10 cellular contexts compared by ENCODE assay signal in the genomic region with DNA sequence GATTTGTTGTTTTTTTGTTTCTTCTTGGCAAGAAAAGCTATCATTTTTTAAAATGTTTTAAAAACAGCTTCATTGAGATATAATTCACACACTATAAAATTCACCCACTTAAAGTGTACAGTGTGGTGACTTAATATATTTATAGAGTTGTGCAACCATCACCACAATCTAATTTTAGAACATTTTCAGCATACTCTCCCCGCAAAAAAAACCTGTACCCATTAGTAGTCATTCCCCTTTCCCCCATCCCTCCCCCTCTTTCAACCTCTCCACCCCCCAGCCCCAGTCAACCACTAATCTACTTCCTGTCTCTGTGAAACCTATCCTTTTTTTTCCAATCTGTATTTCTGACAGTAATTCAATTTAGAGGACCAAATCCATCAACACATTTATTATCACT. TPM values are rescaled to one million over a fixed set of nuclear protein-coding genes. Genes with fewer than 3 reads are reported as not detected.
DNase-seq lines count a peak whose midpoint lies in the region; ATAC-seq and TF ChIP-seq lines count a peak whose summit lies in the region.
"Had no signal": no experiment of that assay in that cellular context is flagged by ENCODE, and none has a peak within 500 bp of the region (broad histone marks: within the 10 kb centered on the region; RNA-seq: fewer than 3 reads in every experiment).

No MANE protein-coding gene starts in this region.

- TF ChIP-seq CTCF in fibroblast of lung (conservative IDR thresholded peaks at IDR 0.05 in 1 of 2, IDR thresholded peaks at IDR 0.05 in 1 of 2; ENCODE audit: low read depth in 1 of 2, low read length in 2 of 2), result no peak

- no peaks in the 10 kb centered on the region for H4K20me1 ChIP-seq in fibroblast of lung (ENCODE audit: control insufficient read depth, extremely low read depth, insufficient read depth, low read length)

- DNase-seq in M059J (ENCODE audit: low read depth) (peak; percentile 61), fibroblast of lung (ENCODE audit: low read depth in 2 of 2) (peak; percentile 58 to 80), cerebellar nuclear complex (lab: John Stamatoyannopoulos, UW) (no peak), T-cell (no peak)
- no peak for DNase-seq in activated naive CD4-positive, alpha-beta T cell treated with anti-CD3 and anti-CD28 coated beads, Interleukin-2, amount 10 ng/mL, durations not matched to agents 7 days and 5 days
- DNase-seq in CD8-positive, alpha-beta memory T cell, result no peak
- DNase-seq: foreskin keratinocyte had no signal

- no peaks in the 10 kb centered on the region for H3K36me3 Mint-ChIP-seq in T-cell
- H3K36me3 Mint-ChIP-seq in activated naive CD4-positive, alpha-beta T cell treated with anti-CD3 and anti-CD28 coated beads, Interleukin-2, amount 10 ng/mL, durations not matched to agents 7 days and 5 days, result no peaks in the 10 kb centered on the region
- peaks cover 0 to 2% (median 0%) of the 10 kb centered on the region in 3 donors for H3K36me3 Mint-ChIP-seq in CD8-positive, alpha-beta memory T cell

- no peaks in the 10 kb centered on the region for H3K36me3 ChIP-seq in fibroblast of lung (ENCODE audit: control insufficient read depth, insufficient read depth, low read length)
- no peaks in the 10 kb centered on the region for H3K36me3 ChIP-seq in CD8-positive, alpha-beta memory T cell (ENCODE audit: insufficient read depth, low read length)

- no peak overlapping the region for H3K27ac ChIP-seq in fibroblast of lung (ENCODE audit: insufficient read depth, low read length)
- no peak overlapping the region for H3K27ac ChIP-seq in CD8-positive, alpha-beta memory T cell (ENCODE audit: low read depth, low read length)
- H3K27ac ChIP-seq: foreskin keratinocyte had no signal

- H3K4me1 Mint-ChIP-seq in T-cell, result no peaks in the 10 kb centered on the region
- no peaks in the 10 kb centered on the region for H3K4me1 Mint-ChIP-seq in activated naive CD4-positive, alpha-beta T cell treated with anti-CD3 and anti-CD28 coated beads, Interleukin-2, amount 10 ng/mL, durations not matched to agents 7 days and 5 days
- H3K4me1 Mint-ChIP-seq in CD8-positive, alpha-beta memory T cell, result no peaks in the 10 kb centered on the region

- H2AFZ ChIP-seq in fibroblast of lung (ENCODE audit: low read length), result no peak overlapping the region

- H3K4me1 ChIP-seq in fibroblast of lung (ENCODE audit: control insufficient read depth, extremely low read depth, insufficient read depth, low read length), result peaks cover 2% of the 10 kb centered on the region
- H3K4me1 ChIP-seq in CD8-positive, alpha-beta memory T cell (ENCODE audit: insufficient read depth, low read length), result no peaks in the 10 kb centered on the region
- H3K4me1 ChIP-seq: foreskin keratinocyte had no signal

- H3K27me3 ChIP-seq in fibroblast of lung (ENCODE audit: control insufficient read depth, insufficient read depth, low read length), result no peaks in the 10 kb centered on the region
- no peaks in the 10 kb centered on the region for H3K27me3 ChIP-seq in CD8-positive, alpha-beta memory T cell (ENCODE audit: insufficient read depth, low read length, poor library complexity, severe bottlenecking)
- H3K27me3 ChIP-seq: foreskin keratinocyte had no signal

- no peaks in the 10 kb centered on the region for H3K9me3 ChIP-seq in fibroblast of lung (ENCODE audit: control insufficient read depth, insufficient read depth, low read depth, low read length)
- H3K9me3 ChIP-seq in CD8-positive, alpha-beta memory T cell (ENCODE audit: low read length), result no peaks in the 10 kb centered on the region

- POLR2A ChIA-PET in T-cell (lab: Charles Lee), result no interaction called here
- POLR2A ChIA-PET in CD8-positive, alpha-beta memory T cell (lab: Charles Lee), result no interaction called here

- H3K79me2 ChIP-seq in fibroblast of lung (ENCODE audit: control insufficient read depth, insufficient read depth, low read length), result no peaks in the 10 kb centered on the region

- CTCF ChIA-PET in T-cell (lab: Charles Lee), result no interaction called here
- CTCF ChIA-PET in activated naive CD4-positive, alpha-beta T cell treated with anti-CD3 and anti-CD28 coated beads, Interleukin-2, amount 10 ng/mL, durations not matched to agents 7 days and 5 days (lab: Charles Lee), result no interaction called here
- CTCF ChIA-PET in CD8-positive, alpha-beta memory T cell (lab: Charles Lee), result no interaction called here

- ATAC-seq in GM18498 (IDR thresholded peaks at IDR 0.05; ENCODE audit: unreplicated experiment), result peak; percentile 75
- peak; percentile 76 for ATAC-seq in GM21825 (IDR thresholded peaks at IDR 0.05; ENCODE audit: unreplicated experiment)
- ATAC-seq in T-cell (replicated peaks in 1 of 4), result no peak
- ATAC-seq: foreskin keratinocyte had no signal

- H3K27me3 Mint-ChIP-seq in T-cell, result peaks cover 0 to 4% of the 10 kb centered on the region in 2 donors
- no peaks in the 10 kb centered on the region for H3K27me3 Mint-ChIP-seq in activated naive CD4-positive, alpha-beta T cell treated with anti-CD3 and anti-CD28 coated beads, Interleukin-2, amount 10 ng/mL, durations not matched to agents 7 days and 5 days
- H3K27me3 Mint-ChIP-seq in CD8-positive, alpha-beta memory T cell, result peaks cover 0 to 2% of the 10 kb centered on the region in 2 donors

- H3K9me3 Mint-ChIP-seq in T-cell, result peaks cover 4 to 7% (median 7%) of the 10 kb centered on the region in 3 donors
- H3K9me3 Mint-ChIP-seq in activated naive CD4-positive, alpha-beta T cell treated with anti-CD3 and anti-CD28 coated beads, Interleukin-2, amount 10 ng/mL, durations not matched to agents 7 days and 5 days, result peaks cover 4% of the 10 kb centered on the region
- peaks cover 0 to 9% (median 3%) of the 10 kb centered on the region in 5 donors for H3K9me3 Mint-ChIP-seq in CD8-positive, alpha-beta memory T cell

- H3K27ac Mint-ChIP-seq in T-cell, result no peak overlapping the region
- H3K27ac Mint-ChIP-seq in activated naive CD4-positive, alpha-beta T cell treated with anti-CD3 and anti-CD28 coated beads, Interleukin-2, amount 10 ng/mL, durations not matched to agents 7 days and 5 days, result no peak overlapping the region
- H3K27ac Mint-ChIP-seq in CD8-positive, alpha-beta memory T cell, result no peak overlapping the region

- H3K4me3 ChIP-seq in fibroblast of lung (replicated peaks in 1 of 4; ENCODE audit: control extremely low read depth in 1 of 4, insufficient read depth in 1 of 4, low read depth in 3 of 4, low read length in 4 of 4), result no peak overlapping the region
- H3K4me3 ChIP-seq in CD8-positive, alpha-beta memory T cell (ENCODE audit: low read length), result no peak overlapping the region

- no peak overlapping the region for H3K4me2 ChIP-seq in fibroblast of lung (ENCODE audit: extremely low read depth, insufficient read depth, low read length)

- H3K4me3 Mint-ChIP-seq in T-cell, result no peak overlapping the region
- H3K4me3 Mint-ChIP-seq in activated naive CD4-positive, alpha-beta T cell treated with anti-CD3 and anti-CD28 coated beads, Interleukin-2, amount 10 ng/mL, durations not matched to agents 7 days and 5 days, result no peak overlapping the region
- no peak overlapping the region for H3K4me3 Mint-ChIP-seq in CD8-positive, alpha-beta memory T cell

- no peak overlapping the region for H3K9ac ChIP-seq in fibroblast of lung (ENCODE audit: insufficient read depth, low read length)

RNA-seq across cellular contexts. Expression of gene ZC3H11B, which starts 30.6 kb away (rescaled TPM):
- 0.05 and 0.10 TPM in 2 replicates for total RNA-seq in M059J (2014; rRNA removed; shearing (Covaris generic))
- total RNA-seq in fibroblast of lung (under 0.01 TPM in 1 of 2 replicates, not detected in the other), T-cell (under 1 TPM in 2 of 5 donors, not detected in 3; 0.19 to 0.47 TPM)
- 0.10 and 0.11 TPM in 2 replicates for polyA plus RNA-seq in fibroblast of lung
- polyA plus RNA-seq in fibroblast of lung (2012), result 0.08 TPM in 1 of 2 replicates, not detected in the other
- not detected in 2 replicates for polyA minus RNA-seq in fibroblast of lung (ENCODE audit: low replicate concordance)
- under 1 TPM; 0.13 to 0.28 TPM for total RNA-seq in CD8-positive, alpha-beta memory T cell
- polyA plus RNA-seq in CD8-positive, alpha-beta memory T cell, result not detected
- total RNA-seq: temporal lobe had no signal
- polyA plus RNA-seq: foreskin keratinocyte had no signal

Comparison
In these comparisons a context has a peak if more than half of its experiments do, and no peak if none do; other contexts are left out.
1. ATAC-seq: peak in GM18498 (single experiment) and GM21825 (single experiment); none in T-cell (0 of 4).
2. DNase-seq: peak in M059J (single experiment) and fibroblast of lung (2 of 2); none in cerebellar nuclear complex (0 of 2), T-cell (0 of 34), activated naive CD4-positive, alpha-beta T cell treated with anti-CD3 and anti-CD28 coated beads, Interleukin-2, amount 10 ng/mL, durations not matched to agents 7 days and 5 days (single experiment) and CD8-positive, alpha-beta memory T cell (0 of 5).